Comparison of ENCODE assay signal across 31 cellular contexts in the genomic region with DNA sequence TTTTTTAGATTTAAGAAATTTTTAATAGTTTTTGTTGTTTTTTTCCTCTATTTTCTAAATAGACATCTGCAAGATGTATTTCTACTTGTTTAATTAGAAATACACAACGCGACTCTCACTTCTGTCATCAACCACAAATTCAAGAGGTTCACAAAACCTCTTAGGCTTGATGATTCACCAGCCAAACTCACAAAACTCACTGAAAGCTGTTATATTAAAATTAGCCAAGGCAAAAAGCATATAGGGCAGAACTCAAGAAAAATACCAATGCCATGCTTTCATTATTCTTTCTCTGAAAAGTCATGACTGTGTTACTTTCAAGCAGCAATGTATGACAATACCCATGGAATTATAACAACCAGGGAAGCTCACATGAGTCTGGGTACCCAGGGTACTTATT.
DNase-seq lines count a peak whose midpoint lies in the region; ATAC-seq, FAIRE-seq and TF ChIP-seq lines count a peak whose summit lies in the region.
"Had no signal": no experiment of that assay in that cellular context is flagged by ENCODE, and none has a peak within 500 bp of the region (broad histone marks: within the 10 kb centered on the region; RNA-seq: fewer than 3 reads in every experiment).

No MANE protein-coding gene starts in this region.

- no peak for TF ChIP-seq CTCF in bronchial epithelial cell (IDR thresholded peaks at IDR 0.05; ENCODE audit: insufficient read depth, low read length, severe bottlenecking)

- ATAC-seq in GM18505 (IDR thresholded peaks at IDR 0.05; ENCODE audit: unreplicated experiment): no peak
- ATAC-seq: activated naive CD8-positive, alpha-beta T cell treated with anti-CD3 and anti-CD28 coated beads, Interleukin-2, amount 50 U/mL, for 24 hours; activated T-cell treated with anti-CD3 and anti-CD28 coated beads, Interleukin-2, amount 50 U/mL, for 72 hours; body of pancreas; CD8-positive, alpha-beta T cell; left colon; Panc1 had no signal

- H3K4me3 ChIP-seq in bronchial epithelial cell (ENCODE audit: low read depth, low read length): no peak overlapping the region
- H3K4me3 ChIP-seq: body of pancreas, esophagus muscularis mucosa, GM23248, right atrium auricular region, thyroid gland, vagina had no signal

- TF ChIP-seq POLR2A in GM18505 (IDR thresholded peaks at IDR 0.05; ENCODE audit: borderline replicate concordance, extremely low read depth, insufficient read depth, insufficient read length): no peak

- H3K36me3 ChIP-seq in bronchial epithelial cell (ENCODE audit: control insufficient read depth, insufficient read depth, low read length): no peaks in the 10 kb centered on the region
- H3K36me3 ChIP-seq: esophagus muscularis mucosa, right atrium auricular region, thyroid gland, vagina had no signal

- peak; percentile 3 for DNase-seq in Daoy (ENCODE audit: low read depth)
- peak; percentile 63 for DNase-seq in LHCN-M2 (ENCODE audit: low read depth)
- peak; percentile 0 for DNase-seq in bronchial epithelial cell (ENCODE audit: low read depth)
- DNase-seq in myocyte (ENCODE audit: low read depth): peak; percentile 27
- no peak for DNase-seq in activated T-cell treated with anti-CD3 and anti-CD28 coated beads, Interleukin-2, amount 50 U/mL, for 48 hours
- DNase-seq in DMS153 treated with DMSO at 0.1 percent for 48 hours (lab: John Stamatoyannopoulos, UW; ENCODE audit: unreplicated experiment): no peak
- no peak for DNase-seq in stimulated activated CD4-positive, alpha-beta T cell treated with anti-CD3 and anti-CD28 coated beads, Interleukin-1b, Interleukin-23, amount 100 ng/mL, for 48 hours
- DNase-seq: activated CD4-positive, alpha-beta T cell treated with anti-CD3 and anti-CD28 coated beads, Interleukin-2, amount 50 U/mL, for 48 hours; activated CD4-positive, CD25-positive, alpha-beta regulatory T cell treated with anti-CD3 and anti-CD28 coated beads, Interleukin-2, amount 50 U/mL, for 72 hours; activated naive CD8-positive, alpha-beta T cell treated with anti-CD3 and anti-CD28 coated beads, Interleukin-2, amount 50 U/mL, for 24 hours; activated T-cell treated with anti-CD3 and anti-CD28 coated beads, Interleukin-2, amount 50 U/mL, for 72 hours; body of pancreas; CD8-positive, alpha-beta T cell; cerebellar nuclear complex; DMS 273 treated with DMSO at 0.1 percent for 48 hours; GDM1; GM23248; Kasumi-1; left colon; mammary epithelial cell; NCI-H146; NCI-H345; nephron progenitor cell; SHP77 treated with DMSO at 0.1 percent for 48 hours; stimulated activated CD4-positive, alpha-beta T cell treated with anti-CD3 and anti-CD28 coated beads, Interleukin-4, amount 100 ng/mL, for 1 hour; thyroid gland had no signal

- no peak for FAIRE-seq in bronchial epithelial cell (lab: Jason Lieb, UNC)

- no peaks in the 10 kb centered on the region for H3K27me3 ChIP-seq in bronchial epithelial cell (ENCODE audit: control insufficient read depth, insufficient read depth, low read length)
- H3K27me3 ChIP-seq: body of pancreas, esophagus muscularis mucosa, right atrium auricular region, thyroid gland, vagina had no signal

Comparison
In these comparisons a context has a peak if more than half of its experiments do, and no peak if none do; other contexts are left out.
1. DNase-seq: peak in Daoy (single experiment), LHCN-M2 (single experiment), bronchial epithelial cell (single experiment) and myocyte (single experiment); none in activated T-cell treated with anti-CD3 and anti-CD28 coated beads, Interleukin-2, amount 50 U/mL, for 48 hours (0 of 2), DMS153 treated with DMSO at 0.1 percent for 48 hours (single experiment) and stimulated activated CD4-positive, alpha-beta T cell treated with anti-CD3 and anti-CD28 coated beads, Interleukin-1b, Interleukin-23, amount 100 ng/mL, for 48 hours (single experiment).